ENCODE assay signal across 17 cellular contexts in genomic region chr17:28497931-28498330, GRCh38. TPM values are rescaled to one million over a fixed set of nuclear protein-coding genes. Genes with fewer than 3 reads are reported as not detected.
DNase-seq lines count a peak whose midpoint lies in the region; ATAC-seq and TF ChIP-seq lines count a peak whose summit lies in the region.
"Had no signal": no experiment of that assay in that cellular context is flagged by ENCODE, and none has a peak within 500 bp of the region (broad histone marks: within the 10 kb centered on the region; RNA-seq: fewer than 3 reads in every experiment).

No MANE protein-coding gene starts in this region.

- intact Hi-C loops in breast epithelium (cut with DNase I; ENCODE audit: low total_unique reads) (no loop called here), MCF 10A (cut with micrococcal nuclease) (no loop called here)

- no peak overlapping the region for H3K4me3 Mint-ChIP-seq in MCF 10A (ENCODE audit: unreplicated experiment)
- no peak overlapping the region for H3K4me3 Mint-ChIP-seq in naive thymus-derived CD8-positive, alpha-beta T cell
- no peak overlapping the region for H3K4me3 Mint-ChIP-seq in HFFc6
- H3K4me3 Mint-ChIP-seq: activated CD4-positive, alpha-beta T cell treated with anti-CD3 and anti-CD28 coated beads for 36 hours; stimulated activated naive B cell treated with anti-CD40 and anti-IgM and Interleukin-4, amounts not matched to agents 10 μg/mL and 1 μg/mL and 100 μg/mL, for 72 hours had no signal

- H3K36me3 Mint-ChIP-seq in MCF 10A (ENCODE audit: insufficient read depth, unreplicated experiment), result no peaks in the 10 kb centered on the region
- no peaks in the 10 kb centered on the region for H3K36me3 Mint-ChIP-seq in naive thymus-derived CD8-positive, alpha-beta T cell
- no peaks in the 10 kb centered on the region for H3K36me3 Mint-ChIP-seq in HFFc6 (ENCODE audit: low read depth)
- H3K36me3 Mint-ChIP-seq: stimulated activated naive B cell treated with anti-CD40 and anti-IgM and Interleukin-4, amounts not matched to agents 10 μg/mL and 1 μg/mL and 100 μg/mL, for 72 hours had no signal

- no peaks in the 10 kb centered on the region for H3K27me3 ChIP-seq in breast epithelium

- TF ChIP-seq CTCF in breast epithelium (IDR thresholded peaks at IDR 0.05), result no peak
- no peak for TF ChIP-seq CTCF in MCF 10A (IDR thresholded peaks at IDR 0.05; ENCODE audit: unreplicated experiment)
- TF ChIP-seq CTCF in HFFc6 (IDR thresholded peaks at IDR 0.05), result no peak

- H3K4me1 ChIP-seq in breast epithelium, result peaks cover 5 to 7% of the 10 kb centered on the region in 2 donors

- H3K27ac ChIP-seq in breast epithelium, result peak overlapping the region; percentile 78 to 85
- H3K27ac ChIP-seq: esophagus muscularis mucosa had no signal

- no peaks in the 10 kb centered on the region for H3K9me3 ChIP-seq in breast epithelium
- H3K9me3 ChIP-seq: esophagus muscularis mucosa had no signal

- POLR2A ChIA-PET in MCF 10A (lab: Yijun Ruan, JAX), result no interaction called here
- POLR2A ChIA-PET in naive thymus-derived CD8-positive, alpha-beta T cell (lab: Charles Lee), result no interaction called here

- peak; percentile 51 to 65 for DNase-seq in breast epithelium (ENCODE audit: low spot score in 2 of 2)
- no peak for DNase-seq in MCF 10A (ENCODE audit: unreplicated experiment)
- DNase-seq in NCI-H526 (lab: John Stamatoyannopoulos, UW), result peak; percentile 82 to 95
- peak; percentile 76 for DNase-seq in iPS-NIHi11 (ENCODE audit: low spot score)
- no peak for DNase-seq in naive thymus-derived CD8-positive, alpha-beta T cell
- DNase-seq in NCI-H187 (lab: John Stamatoyannopoulos, UW), result no peak
- DNase-seq in HFFc6, result no peak
- no peak for DNase-seq in AML-193 (lab: John Stamatoyannopoulos, UW)
- DNase-seq: activated CD4-positive, alpha-beta T cell treated with anti-CD3 and anti-CD28 coated beads for 36 hours; activated CD8-positive, alpha-beta memory T cell treated with anti-CD3 and anti-CD28 coated beads, Interleukin-2, amount 50 U/mL, for 48 hours; activated naive CD4-positive, alpha-beta T cell treated with Interleukin-2 at 50 U/mL for 16 hours; dermis blood vessel endothelial cell; head of caudate nucleus; NCI-H1436 treated with DMSO at 0.1 percent for 48 hours; stimulated activated naive B cell treated with anti-CD40 and anti-IgM and Interleukin-4, amounts not matched to agents 10 μg/mL and 1 μg/mL and 100 μg/mL, for 72 hours; T-helper 2 cell had no signal

- H3K9me3 Mint-ChIP-seq in MCF 10A (ENCODE audit: unreplicated experiment), result no peaks in the 10 kb centered on the region
- no peaks in the 10 kb centered on the region for H3K9me3 Mint-ChIP-seq in naive thymus-derived CD8-positive, alpha-beta T cell
- H3K9me3 Mint-ChIP-seq in HFFc6, result no peaks in the 10 kb centered on the region
- H3K9me3 Mint-ChIP-seq: stimulated activated naive B cell treated with anti-CD40 and anti-IgM and Interleukin-4, amounts not matched to agents 10 μg/mL and 1 μg/mL and 100 μg/mL, for 72 hours had no signal

- no peak overlapping the region for H3K4me3 ChIP-seq in breast epithelium
- H3K4me3 ChIP-seq: esophagus muscularis mucosa had no signal

- H3K4me1 Mint-ChIP-seq in MCF 10A (ENCODE audit: insufficient read depth, unreplicated experiment) (no peaks in the 10 kb centered on the region), HFFc6 (ENCODE audit: low read depth) (peaks cover 9% of the 10 kb centered on the region)
- no peaks in the 10 kb centered on the region for H3K4me1 Mint-ChIP-seq in naive thymus-derived CD8-positive, alpha-beta T cell
- H3K4me1 Mint-ChIP-seq: activated CD4-positive, alpha-beta T cell treated with anti-CD3 and anti-CD28 coated beads for 36 hours had no signal

- no peaks in the 10 kb centered on the region for H3K27me3 Mint-ChIP-seq in MCF 10A (ENCODE audit: insufficient read depth, unreplicated experiment)
- peaks cover 0 to 1% (median 0%) of the 10 kb centered on the region in 5 donors for H3K27me3 Mint-ChIP-seq in naive thymus-derived CD8-positive, alpha-beta T cell
- peaks cover 40% of the 10 kb centered on the region for H3K27me3 Mint-ChIP-seq in HFFc6 (ENCODE audit: insufficient read depth)

- no peaks in the 10 kb centered on the region for H3K36me3 ChIP-seq in breast epithelium
- H3K36me3 ChIP-seq: esophagus muscularis mucosa had no signal

- BruUV-seq in MCF 10A (replicated peaks; lab: Mats Ljungman, UMichigan), result no TSS peak

- H3K27ac Mint-ChIP-seq in MCF 10A (ENCODE audit: low read depth, unreplicated experiment), result no peak overlapping the region
- no peak overlapping the region for H3K27ac Mint-ChIP-seq in naive thymus-derived CD8-positive, alpha-beta T cell
- H3K27ac Mint-ChIP-seq in HFFc6, result no peak overlapping the region
- H3K27ac Mint-ChIP-seq: activated CD4-positive, alpha-beta T cell treated with anti-CD3 and anti-CD28 coated beads for 36 hours; stimulated activated naive B cell treated with anti-CD40 and anti-IgM and Interleukin-4, amounts not matched to agents 10 μg/mL and 1 μg/mL and 100 μg/mL, for 72 hours had no signal

- ATAC-seq in naive thymus-derived CD8-positive, alpha-beta T cell, result no peak
- ATAC-seq: activated CD4-positive, alpha-beta T cell treated with anti-CD3 and anti-CD28 coated beads for 36 hours; stimulated activated naive B cell treated with anti-CD40 and anti-IgM and Interleukin-4, amounts not matched to agents 10 μg/mL and 1 μg/mL and 100 μg/mL, for 72 hours had no signal

- no peak for TF ChIP-seq POLR2A in breast epithelium (IDR thresholded peaks at IDR 0.05)

- CTCF ChIA-PET in MCF 10A (lab: Yijun Ruan, JAX), result interaction anchor here (0.6 to 5.9 kb wide), 5 partner anchors 37 to 146 kb away, joined by 3 to 98 read pairs (median 3); partner anchors contain the start of gene POLDIP2

RNA-seq across cellular contexts. Expression of gene FOXN1, which starts 8.2 kb away (rescaled TPM):
- total RNA-seq in breast epithelium, result under 1 TPM in 1 of 3 donors, not detected in 2; 0.29 TPM
- not detected in 2 replicates for total RNA-seq in MCF 10A (2022)
- not detected for total RNA-seq in naive thymus-derived CD8-positive, alpha-beta T cell
- polyA plus RNA-seq in naive thymus-derived CD8-positive, alpha-beta T cell, result not detected
- not detected for total RNA-seq in HFFc6 (2021; fragmentation: NEBNext Ultra II Directional; extraction: Animal tissue kit (Norgen Biotek cat#: 25700))
- total RNA-seq: activated CD4-positive, alpha-beta T cell treated with anti-CD3 and anti-CD28 coated beads for 36 hours; dermis blood vessel endothelial cell; esophagus muscularis mucosa had no signal

RNA-seq across cellular contexts. Expression of gene SLC13A2, which starts 24.5 kb away (rescaled TPM):
- total RNA-seq in breast epithelium (1 to 10 TPM in 1 of 3 donors, under 1 TPM in 1, not detected in 1; 0.66 to 4.0 TPM), MCF 10A (2022) (not detected in 2 replicates)
- not detected for total RNA-seq in naive thymus-derived CD8-positive, alpha-beta T cell
- polyA plus RNA-seq in naive thymus-derived CD8-positive, alpha-beta T cell, result not detected
- total RNA-seq in HFFc6 (2021; fragmentation: NEBNext Ultra II Directional; extraction: Animal tissue kit (Norgen Biotek cat#: 25700)), result under 1 TPM in 2 of 6 experiments, not detected in 4; 0.07 to 0.08 TPM
- total RNA-seq: activated CD4-positive, alpha-beta T cell treated with anti-CD3 and anti-CD28 coated beads for 36 hours; dermis blood vessel endothelial cell; esophagus muscularis mucosa had no signal

RNA-seq across cellular contexts. Expression of gene UNC119, which starts 54.5 kb away (rescaled TPM):
- 10 to 100 TPM; 19.2 to 34.1 (median 32.9) TPM for total RNA-seq in breast epithelium
- 12.5 and 13.7 TPM in 2 replicates for total RNA-seq in MCF 10A (2022)
- total RNA-seq in naive thymus-derived CD8-positive, alpha-beta T cell, result 10 to 100 TPM; 36.6 to 43.8 TPM
- 10 to 100 TPM; 18.4 to 27.1 (median 26.6) TPM for polyA plus RNA-seq in naive thymus-derived CD8-positive, alpha-beta T cell
- total RNA-seq in HFFc6 (2021; fragmentation: NEBNext Ultra II Directional; extraction: Animal tissue kit (Norgen Biotek cat#: 25700)), result 10 to 100 TPM; 28.3 to 36.9 (median 30.1) TPM

Comparison
In these comparisons a context has a peak if more than half of its experiments do, and no peak if none do; other contexts are left out.
1. DNase-seq: peak in breast epithelium (2 of 2), NCI-H526 (2 of 2) and iPS-NIHi11 (single experiment); none in MCF 10A (single experiment), naive thymus-derived CD8-positive, alpha-beta T cell (0 of 10), NCI-H187 (0 of 2), HFFc6 (single experiment) and AML-193 (0 of 2).